22 cellular contexts compared by ENCODE assay signal in the genomic region with DNA sequence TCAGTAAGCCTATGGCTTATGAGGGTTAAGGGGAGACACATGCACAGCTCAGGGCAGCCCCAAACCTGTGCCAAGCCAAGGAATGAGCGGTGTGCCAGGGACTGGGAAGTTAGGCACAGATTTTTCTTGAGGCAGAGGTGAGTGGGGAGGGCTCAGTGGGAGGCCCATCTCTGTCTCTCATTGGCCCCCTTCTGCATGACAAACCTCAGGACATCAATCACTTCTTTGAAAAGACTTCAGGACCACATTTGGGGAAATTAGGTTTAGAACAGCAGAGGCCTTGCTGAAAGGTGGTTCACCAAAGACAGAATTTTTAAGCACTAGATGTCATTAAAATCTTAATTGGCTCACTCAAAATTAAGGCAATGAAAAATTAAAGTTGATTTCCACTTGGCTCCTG.
"Had no signal": no experiment of that assay in that cellular context is flagged by ENCODE, and none has a peak within 500 bp of the region (broad histone marks: within the 10 kb centered on the region; RNA-seq: fewer than 3 reads in every experiment).

No MANE protein-coding gene starts in this region.

- H3K27me3 ChIP-seq: dorsolateral prefrontal cortex, right atrium auricular region, tibial nerve, upper lobe of left lung, uterus had no signal

- DNase-seq: dorsolateral prefrontal cortex; effector CD4-positive, alpha-beta T cell; naive B cell; stimulated activated CD4-positive, alpha-beta T cell treated with anti-CD3 and anti-CD28 coated beads, Interleukin-12 subunit alpha, Interleukin-12 subunit beta, amount 100 ng/mL, for 4 hours; stimulated activated CD4-positive, alpha-beta T cell treated with anti-CD3 and anti-CD28 coated beads, Interleukin-1b, Interleukin-23, amount 100 ng/mL, for 48 hours; stimulated activated CD4-positive, alpha-beta T cell treated with anti-CD3 and anti-CD28 coated beads, Interleukin-4, amount 100 ng/mL, for 1 hour; stimulated activated naive CD8-positive, alpha-beta T cell treated with anti-CD3 and anti-CD28 coated beads, Interleukin-15, Interleukin-2, amounts not matched to agents 100 U/mL and 50 U/mL, for 24 hours; upper lobe of left lung; uterus had no signal

- H3K4me1 ChIP-seq: prostate gland, right atrium auricular region, tibial nerve, upper lobe of left lung, uterus had no signal

- H3K27ac ChIP-seq: dorsolateral prefrontal cortex, prostate gland, right atrium auricular region, thoracic aorta, tibial nerve, upper lobe of left lung, uterus had no signal

- ATAC-seq: left lobe of liver; natural killer cell treated with Interleukin-12 subunit alpha and Interleukin-12 subunit beta and Interleukin-15 and Interleukin-18, amount 100 ng/mL, for 72 hours; sciatic nerve; stimulated activated memory B cell treated with anti-CD40 and anti-IgM and Interleukin-4, amounts not matched to agents 10 μg/mL and 1 μg/mL and 100 μg/mL, for 72 hours; stimulated activated naive CD8-positive, alpha-beta T cell treated with anti-CD3 and anti-CD28 coated beads, Interleukin-15, Interleukin-2, amounts not matched to agents 100 U/mL and 50 U/mL, for 24 hours had no signal

- H3K36me3 ChIP-seq: prostate gland, right atrium auricular region, thoracic aorta, upper lobe of left lung, uterus had no signal

- FAIRE-seq: colon, frontal cortex, keratinocyte had no signal

- H3K4me2 ChIP-seq: smooth muscle cell had no signal

- H3K9me3 ChIP-seq: prostate gland, right atrium auricular region, thoracic aorta, tibial nerve, upper lobe of left lung, uterus had no signal

- H3K4me3 ChIP-seq: dorsolateral prefrontal cortex, lung, prostate gland, right atrium auricular region, smooth muscle cell, thoracic aorta, tibial nerve, upper lobe of left lung, uterus had no signal
